Comparison of ENCODE assay signal across 12 cellular contexts in the genomic region with DNA sequence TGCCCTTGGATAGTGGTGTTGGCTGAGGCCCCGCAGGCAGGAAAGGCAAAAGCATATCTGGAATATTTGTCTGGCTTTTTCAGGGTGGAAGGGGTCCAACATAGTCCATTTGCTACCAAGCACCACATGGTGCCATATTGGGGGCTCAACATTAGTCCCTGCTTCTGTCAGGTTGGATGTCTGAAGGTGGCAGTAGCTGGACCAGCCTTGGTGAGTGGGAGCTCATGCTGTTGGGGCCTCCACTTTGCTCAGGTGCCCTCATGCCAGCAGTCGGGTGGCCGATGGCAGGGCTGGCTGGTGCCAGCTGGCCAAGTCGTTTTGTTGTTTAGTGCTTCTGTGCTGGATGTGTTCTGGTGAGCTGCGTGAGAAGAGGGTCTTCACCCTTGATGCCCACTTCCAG.
"Had no signal": no experiment of that assay in that cellular context is flagged by ENCODE, and none has a peak within 500 bp of the region (broad histone marks: within the 10 kb centered on the region; RNA-seq: fewer than 3 reads in every experiment).

No MANE protein-coding gene starts in this region.

- H3K36me3 ChIP-seq: adrenal gland, left lung, upper lobe of left lung, WERI-Rb-1 had no signal

- ATAC-seq: activated CD4-positive, alpha-beta T cell treated with anti-CD3 and anti-CD28 coated beads for 36 hours; activated CD8-positive, alpha-beta T cell treated with anti-CD3 and anti-CD28 coated beads for 36 hours; activated naive CD4-positive, alpha-beta T cell treated with anti-CD3 and anti-CD28 coated beads, Interleukin-2, amount 50 U/mL, for 72 hours; left lung had no signal

- H3K4me1 ChIP-seq: adrenal gland, left lung, upper lobe of left lung had no signal

- DNase-seq: activated CD4-positive, alpha-beta T cell treated with anti-CD3 and anti-CD28 coated beads for 36 hours; activated CD8-positive, alpha-beta T cell treated with anti-CD3 and anti-CD28 coated beads for 36 hours; activated gamma-delta T cell treated with Interleukin-2 at 50 U/mL for 16 hours; effector memory CD4-positive, alpha-beta T cell; left lung; occipital lobe; stimulated activated CD4-positive, alpha-beta T cell treated with anti-CD3 and anti-CD28 coated beads, Interleukin-2, amount 100 ng/mL, for 48 hours; upper lobe of left lung; WERI-Rb-1 had no signal

- H3K4me3 ChIP-seq: adrenal gland, hepatocyte, left lung, upper lobe of left lung had no signal

- H3K27me3 ChIP-seq: adrenal gland, hepatocyte, left lung, upper lobe of left lung had no signal

- H3K9me3 ChIP-seq: adrenal gland, left lung, upper lobe of left lung had no signal

- H3K27ac ChIP-seq: adrenal gland, hepatocyte, left lung, upper lobe of left lung, WERI-Rb-1 had no signal
